Comparison of ENCODE assay signal across 31 cellular contexts in the genomic region with DNA sequence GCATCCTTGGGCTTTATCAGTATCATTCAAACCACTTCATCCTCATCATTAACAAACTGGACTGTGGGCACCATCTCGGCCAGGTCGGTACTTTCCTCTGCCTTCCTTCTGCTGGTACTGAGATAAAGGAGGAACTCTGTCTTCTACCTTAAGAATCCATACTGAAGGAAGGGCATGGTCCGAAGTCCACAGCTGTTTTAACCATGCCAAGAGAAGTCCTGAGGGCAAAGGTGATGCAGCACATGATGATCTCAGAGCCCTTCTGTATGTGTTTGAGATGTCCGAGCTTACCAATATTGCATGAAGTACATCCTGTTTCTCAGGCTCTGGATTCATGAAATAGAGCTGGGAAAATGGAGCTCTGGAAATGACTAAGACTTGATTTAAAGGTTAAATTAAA.
"Had no signal": no experiment of that assay in that cellular context is flagged by ENCODE, and none has a peak within 500 bp of the region (broad histone marks: within the 10 kb centered on the region; RNA-seq: fewer than 3 reads in every experiment).

No MANE protein-coding gene starts in this region.

- ATAC-seq: activated CD8-positive, alpha-beta T cell treated with anti-CD3 and anti-CD28 coated beads for 36 hours; activated naive CD4-positive, alpha-beta T cell treated with anti-CD3 and anti-CD28 coated beads, Interleukin-2, amount 50 U/mL, for 72 hours; activated T-cell treated with anti-CD3 and anti-CD28 coated beads, Interleukin-2, amount 50 U/mL, for 4 hours; activated T-cell treated with anti-CD3 and anti-CD28 coated beads, Interleukin-2, amount 50 U/mL, for 72 hours; activated T-helper 17 cell treated with anti-CD3 and anti-CD28 coated beads, Interleukin-2, amount 50 U/mL, for 72 hours had no signal

- FAIRE-seq: TTC549 had no signal

- DNase-seq: activated B cell treated with CpG ODN at 0.5 μM for 24 hours; activated CD4-positive, alpha-beta memory T cell treated with anti-CD3 and anti-CD28 coated beads for 36 hours; activated CD4-positive, alpha-beta T cell treated with anti-CD3 and anti-CD28 coated beads for 4 hours; activated CD4-positive, alpha-beta T cell treated with anti-CD3 and anti-CD28 coated beads, Interleukin-2, amount 10 ng/mL, durations not matched to agents 24 days and 14 days; activated CD4-positive, alpha-beta T cell treated with anti-CD3 and anti-CD28 coated beads, Interleukin-2, amount 50 U/mL, for 1 hour; activated CD4-positive, alpha-beta T cell treated with anti-CD3 and anti-CD28 coated beads, Interleukin-2, amount 50 U/mL, for 4 hours; activated CD4-positive, CD25-positive, alpha-beta regulatory T cell treated with anti-CD3 and anti-CD28 coated beads, Interleukin-2, amount 50 U/mL, for 72 hours; activated CD8-positive, alpha-beta memory T cell treated with anti-CD3 and anti-CD28 coated beads, Interleukin-2, amount 50 U/mL, for 4 hours; activated CD8-positive, alpha-beta T cell treated with anti-CD3 and anti-CD28 coated beads for 36 hours; activated effector memory CD4-positive, alpha-beta T cell treated with anti-CD3 and anti-CD28 coated beads, Interleukin-2, amount 50 U/mL, for 16 hours; activated gamma-delta T cell treated with Interleukin-2 at 50 U/mL for 16 hours; activated naive CD4-positive, alpha-beta T cell; activated naive CD4-positive, alpha-beta T cell treated with anti-CD3 and anti-CD28 coated beads for 36 hours; activated naive CD4-positive, alpha-beta T cell treated with anti-CD3 and anti-CD28 coated beads, Interleukin-2, amount 50 U/mL, for 16 hours; activated naive CD8-positive, alpha-beta T cell treated with anti-CD3 and anti-CD28 coated beads for 36 hours; activated T-cell treated with anti-CD3 and anti-CD28 coated beads for 4 hours; activated T-cell treated with anti-CD3 and anti-CD28 coated beads, Interleukin-2, amount 50 U/mL, for 1 hour; activated T-cell treated with anti-CD3 and anti-CD28 coated beads, Interleukin-2, amount 50 U/mL, for 4 hours; activated T-cell treated with anti-CD3 and anti-CD28 coated beads, Interleukin-2, amount 50 U/mL, for 72 hours; adrenal gland; amniotic stem cell; anterior cingulate cortex; central memory CD4-positive, alpha-beta T cell; T-helper 1 cell; T-helper 2 cell; T-helper 9 cell had no signal

- H3K4me1 ChIP-seq: adrenal gland, ascending aorta had no signal

- H3K4me3 ChIP-seq: adrenal gland, ascending aorta had no signal

- H3K9me3 ChIP-seq: adrenal gland, ascending aorta had no signal

- H3K27ac ChIP-seq: adrenal gland, ascending aorta, VCaP had no signal

- H3K36me3 ChIP-seq: adrenal gland, ascending aorta had no signal

- H3K27me3 ChIP-seq: adrenal gland, ascending aorta had no signal
